Comparison of ENCODE assay signal across 18 cellular contexts in genomic region chr17:66087073-66087472, GRCh38.
DNase-seq lines count a peak whose midpoint lies in the region; ATAC-seq, FAIRE-seq and TF ChIP-seq lines count a peak whose summit lies in the region.
"Had no signal": no experiment of that assay in that cellular context is flagged by ENCODE, and none has a peak within 500 bp of the region (broad histone marks: within the 10 kb centered on the region; RNA-seq: fewer than 3 reads in every experiment).

No MANE protein-coding gene starts in this region.

- ATAC-seq in GM18517 (IDR thresholded peaks at IDR 0.05; ENCODE audit: unreplicated experiment): no peak
- ATAC-seq: activated T-cell treated with anti-CD3 and anti-CD28 coated beads, Interleukin-2, amount 50 U/mL, for 4 hours; left colon had no signal

- peak overlapping the region; percentile 56 for H3K9ac ChIP-seq in adipocyte (ENCODE audit: low read length)

- H3K9me3 ChIP-seq in adipocyte (ENCODE audit: control insufficient read depth, low read length): peaks cover 18% of the 10 kb centered on the region
- H3K9me3 ChIP-seq in small intestine (ENCODE audit: control insufficient read depth, low read depth): no peaks in the 10 kb centered on the region
- H3K9me3 ChIP-seq: SJCRH30 had no signal

- no peaks in the 10 kb centered on the region for H3K36me3 ChIP-seq in adipocyte (ENCODE audit: control insufficient read depth, insufficient read depth, low read length, severe bottlenecking)
- H3K36me3 ChIP-seq in small intestine (ENCODE audit: control insufficient read depth in 2 of 2, insufficient read depth in 2 of 2, low read length in 2 of 2): no peaks in the 10 kb centered on the region

- TF ChIP-seq CTCF in fibroblast of the aortic adventitia (IDR thresholded peaks at IDR 0.05; ENCODE audit: insufficient read depth, low read length): no peak

- peak; percentile 64 for FAIRE-seq in small intestine (lab: Jason Lieb, UNC)

- no peak overlapping the region for H3K4me3 ChIP-seq in adipocyte (ENCODE audit: low read length)
- no peak overlapping the region for H3K4me3 ChIP-seq in fibroblast of the aortic adventitia (ENCODE audit: low read depth, low read length)
- no peak overlapping the region for H3K4me3 ChIP-seq in small intestine (ENCODE audit: low read depth in 1 of 2, low read length in 2 of 2)
- H3K4me3 ChIP-seq: SJCRH30 had no signal

- H3K27me3 ChIP-seq in adipocyte (replicated peaks; ENCODE audit: control insufficient read depth, insufficient read depth, low read length) (no peaks in the 10 kb centered on the region), small intestine (ENCODE audit: control insufficient read depth in 2 of 2, insufficient read depth in 2 of 2, low read length in 2 of 2) (no peaks in the 10 kb centered on the region)
- H3K27me3 ChIP-seq: SJCRH30 had no signal

- H3K4me1 ChIP-seq in adipocyte (ENCODE audit: control insufficient read depth, insufficient read depth, low read length): peaks cover 19% of the 10 kb centered on the region
- H3K4me1 ChIP-seq in small intestine (ENCODE audit: control insufficient read depth in 2 of 2, insufficient read depth in 1 of 2, low read depth in 1 of 2, low read length in 1 of 2): no peaks in the 10 kb centered on the region
- H3K4me1 ChIP-seq: SJCRH30 had no signal

- H3K27ac ChIP-seq in small intestine (ENCODE audit: low read depth in 1 of 2, low read length in 1 of 2): no peak overlapping the region
- H3K27ac ChIP-seq: SJCRH30 had no signal

- DNase-seq in GM03348 (ENCODE audit: low spot score): peak; percentile 57
- DNase-seq in adipocyte (ENCODE audit: low read depth): peak; percentile 57
- peak; percentile 28 for DNase-seq in fibroblast of the aortic adventitia (ENCODE audit: low read depth)
- DNase-seq in small intestine: no peak
- DNase-seq in HuH-7 (ENCODE audit: low spot score): no peak
- DNase-seq in COLO668 (lab: John Stamatoyannopoulos, UW; ENCODE audit: unreplicated experiment): no peak
- DNase-seq: activated CD8-positive, alpha-beta memory T cell treated with anti-CD3 and anti-CD28 coated beads for 24 hours; activated T-cell treated with anti-CD3 and anti-CD28 coated beads, Interleukin-2, amount 50 U/mL, for 4 hours; amniotic stem cell; CD4-positive, CD25-positive, alpha-beta regulatory T cell; GDM1; Kasumi-1; left colon; naive B cell; NCI-H1694 treated with DMSO at 0.1 percent for 48 hours; NCI-H526; SJCRH30 had no signal

Comparison
In these comparisons a context has a peak if more than half of its experiments do, and no peak if none do; other contexts are left out.
1. DNase-seq: peak in GM03348 (single experiment), adipocyte (single experiment) and fibroblast of the aortic adventitia (single experiment); none in small intestine (single experiment), HuH-7 (single experiment) and COLO668 (single experiment).